8 cellular contexts compared by ENCODE assay signal in the genomic region with DNA sequence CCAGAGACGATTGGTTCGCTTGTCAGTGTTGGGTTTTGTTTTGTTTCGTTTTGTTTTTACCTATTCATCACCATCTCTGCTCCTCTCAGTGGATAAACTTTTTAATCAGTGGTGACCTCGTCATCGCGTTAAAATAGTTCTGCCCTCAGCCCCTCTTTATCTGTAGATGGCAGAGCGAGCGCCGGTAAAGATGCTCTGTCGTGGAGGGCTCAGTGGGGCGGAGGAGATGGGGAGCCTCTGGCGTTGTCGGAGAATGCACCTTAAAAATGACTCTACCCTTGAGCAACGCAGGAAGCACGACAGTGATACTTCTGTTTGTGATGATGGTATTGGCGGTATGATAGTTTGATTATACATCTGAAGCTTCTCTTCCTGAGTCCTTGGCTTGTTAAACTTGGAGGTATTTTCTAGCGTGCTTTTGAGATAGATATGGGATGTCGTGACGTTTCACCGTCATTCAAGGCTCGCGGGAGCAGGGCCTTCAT. TPM values are rescaled to one million over a fixed set of nuclear protein-coding genes. Genes with fewer than 3 reads are reported as not detected.
A peak's percentile ranks its signal among the peaks of the same experiment; 100 is the strongest.
DNase-seq lines count a peak whose midpoint lies in the region; ATAC-seq and TF ChIP-seq lines count a peak whose summit lies in the region.

No MANE protein-coding gene starts in this region.

- H3K27ac Mint-ChIP-seq in activated T-helper 1 cell treated with anti-CD3 and anti-CD28 coated beads, Interleukin-12 subunit alpha, Interleukin-12 subunit beta, Interleukin-2, Interleukin-4 antibody, amounts not matched to agents 30 ng/mL and 10 ng/mL and 1 ng/mL, durations not matched to agents 14 hours and 24 hours and 36 hours: peak overlapping the region; percentile 98

- no peaks in the 10 kb centered on the region for H3K9me2 ChIP-seq in OCI-LY1 (ENCODE audit: low read depth, low read length)

- H3K4me3 ChIP-seq in OCI-LY1 (ENCODE audit: low read depth, low read length, poor library complexity, severe bottlenecking): peak overlapping the region; percentile 89
- peak overlapping the region; percentile 72 for H3K4me3 ChIP-seq in fibroblast of villous mesenchyme (ENCODE audit: low read depth, low read length)
- H3K4me3 ChIP-seq in upper lobe of left lung: peak overlapping the region; percentile 77 to 89 (median 86)

- H2AFZ ChIP-seq in OCI-LY1 (ENCODE audit: low read length): peak overlapping the region; percentile 8; the same call in 1 of the 2 replicates

- TF ChIP-seq EP300 in upper lobe of left lung (IDR thresholded peaks at IDR 0.05): no peak

- H3K36me3 ChIP-seq in OCI-LY1 (ENCODE audit: insufficient read depth, low read length) (no peaks in the 10 kb centered on the region; the same call in 1 of the 2 replicates), upper lobe of left lung (no peaks in the 10 kb centered on the region)

- intact Hi-C loops in activated T-helper 1 cell treated with anti-CD3 and anti-CD28 coated beads, Interleukin-12 subunit alpha, Interleukin-12 subunit beta, Interleukin-2, Interleukin-4 antibody, amounts not matched to agents 30 ng/mL and 10 ng/mL and 1 ng/mL, durations not matched to agents 14 hours and 24 hours and 36 hours (cut with micrococcal nuclease): loop anchor here (1.0 to 10.0 kb wide), 7 partner anchors 9 to 586 kb away; no protein-coding TSS in a partner anchor

- 0% methylated on average over 17 to 22 of the region's 22 CpGs for WGBS in upper lobe of left lung, 2 donors

- peaks cover 2% of the 10 kb centered on the region for H3K27me3 Mint-ChIP-seq in activated T-helper 1 cell treated with anti-CD3 and anti-CD28 coated beads, Interleukin-12 subunit alpha, Interleukin-12 subunit beta, Interleukin-2, Interleukin-4 antibody, amounts not matched to agents 30 ng/mL and 10 ng/mL and 1 ng/mL, durations not matched to agents 14 hours and 24 hours and 36 hours (ENCODE audit: insufficient read depth)

- no peaks in the 10 kb centered on the region for H3K79me2 ChIP-seq in OCI-LY1 (ENCODE audit: insufficient read depth, low read length)

- H3K27me3 ChIP-seq in OCI-LY1 (ENCODE audit: insufficient read depth, low read length) (no peaks in the 10 kb centered on the region), upper lobe of left lung (no peaks in the 10 kb centered on the region)

- no peaks in the 10 kb centered on the region for H4K20me1 ChIP-seq in OCI-LY1 (ENCODE audit: insufficient read depth, low read length)

- H3K4me3 Mint-ChIP-seq in activated T-helper 1 cell treated with anti-CD3 and anti-CD28 coated beads, Interleukin-12 subunit alpha, Interleukin-12 subunit beta, Interleukin-2, Interleukin-4 antibody, amounts not matched to agents 30 ng/mL and 10 ng/mL and 1 ng/mL, durations not matched to agents 14 hours and 24 hours and 36 hours: peak overlapping the region; percentile 98

- peaks cover 24% of the 10 kb centered on the region for H3K36me3 Mint-ChIP-seq in activated T-helper 1 cell treated with anti-CD3 and anti-CD28 coated beads, Interleukin-12 subunit alpha, Interleukin-12 subunit beta, Interleukin-2, Interleukin-4 antibody, amounts not matched to agents 30 ng/mL and 10 ng/mL and 1 ng/mL, durations not matched to agents 14 hours and 24 hours and 36 hours (ENCODE audit: low read depth)

- H3K4me1 ChIP-seq in OCI-LY1 (ENCODE audit: insufficient read depth, low read length, severe bottlenecking): peaks cover 35% of the 10 kb centered on the region
- peaks cover 21 to 53% (median 35%) of the 10 kb centered on the region in 4 donors for H3K4me1 ChIP-seq in upper lobe of left lung

- DNase-seq in SIG-M5 treated with dmso at 0.1 percent for 504 hours (lab: John Stamatoyannopoulos, UW; ENCODE audit: unreplicated experiment) (peak; percentile 51), SIG-M5 (lab: John Stamatoyannopoulos, UW) (no peak), fibroblast of villous mesenchyme (ENCODE audit: low read depth) (peak; percentile 50), omental fat pad (ENCODE audit: low spot score) (no peak), upper lobe of left lung (no peak)
- peak; percentile 60 for DNase-seq in activated T-helper 1 cell treated with anti-CD3 and anti-CD28 coated beads, Interleukin-12 subunit alpha, Interleukin-12 subunit beta, Interleukin-2, Interleukin-4 antibody, amounts not matched to agents 30 ng/mL and 10 ng/mL and 1 ng/mL, durations not matched to agents 14 hours and 24 hours and 36 hours (ENCODE audit: low spot score)

- H3K27ac ChIP-seq in OCI-LY1 (ENCODE audit: low read depth, low read length, poor library complexity, severe bottlenecking) (no peak overlapping the region), upper lobe of left lung (peak overlapping the region; percentile 92 to 97 (median 95))

- no peak for TF ChIP-seq POLR2A in upper lobe of left lung (IDR thresholded peaks at IDR 0.05)

- peak overlapping the region; percentile 78 for H3K4me2 ChIP-seq in OCI-LY1 (ENCODE audit: low read length)

- TF ChIP-seq CTCF in OCI-LY1 (IDR thresholded peaks at IDR 0.05; ENCODE audit: low read length) (peak; percentile 25; the same call in 1 of the 2 replicates), fibroblast of villous mesenchyme (IDR thresholded peaks at IDR 0.05; ENCODE audit: insufficient read depth, low read depth, low read length) (no peak), omental fat pad (IDR thresholded peaks at IDR 0.05) (no peak), upper lobe of left lung (IDR thresholded peaks at IDR 0.05) (no peak)

- ATAC-seq in HG03045 (IDR thresholded peaks at IDR 0.05; ENCODE audit: unreplicated experiment) (peak; percentile 35), omental fat pad (ENCODE audit: low FRiP score) (peak; percentile 39), upper lobe of left lung (ENCODE audit: low FRiP score in 2 of 2) (peak in 1 of 2 donors; percentile 36)

- H3K9me3 ChIP-seq in OCI-LY1 (ENCODE audit: low read length) (no peaks in the 10 kb centered on the region), upper lobe of left lung (no peaks in the 10 kb centered on the region)

- H3F3A ChIP-seq in OCI-LY1 (ENCODE audit: insufficient read depth, low read length): no peaks in the 10 kb centered on the region

- peaks cover 74% of the 10 kb centered on the region for H3K4me1 Mint-ChIP-seq in activated T-helper 1 cell treated with anti-CD3 and anti-CD28 coated beads, Interleukin-12 subunit alpha, Interleukin-12 subunit beta, Interleukin-2, Interleukin-4 antibody, amounts not matched to agents 30 ng/mL and 10 ng/mL and 1 ng/mL, durations not matched to agents 14 hours and 24 hours and 36 hours (ENCODE audit: low read depth)

- H3K9me3 Mint-ChIP-seq in activated T-helper 1 cell treated with anti-CD3 and anti-CD28 coated beads, Interleukin-12 subunit alpha, Interleukin-12 subunit beta, Interleukin-2, Interleukin-4 antibody, amounts not matched to agents 30 ng/mL and 10 ng/mL and 1 ng/mL, durations not matched to agents 14 hours and 24 hours and 36 hours: no peaks in the 10 kb centered on the region

- H3K9ac ChIP-seq in OCI-LY1 (ENCODE audit: low read length): peak overlapping the region; percentile 75

RNA-seq across cellular contexts. Expression of gene CSGALNACT2, which starts 0.6 kb away (rescaled TPM):
- 30.3 and 32.0 TPM in 2 replicates for total RNA-seq in activated T-helper 1 cell treated with anti-CD3 and anti-CD28 coated beads, Interleukin-12 subunit alpha, Interleukin-12 subunit beta, Interleukin-2, Interleukin-4 antibody, amounts not matched to agents 30 ng/mL and 10 ng/mL and 1 ng/mL, durations not matched to agents 14 hours and 24 hours and 36 hours
- total RNA-seq in fibroblast of villous mesenchyme (13.2 and 17.3 TPM in 2 replicates), omental fat pad (10 to 100 TPM; 22.0 to 45.8 (median 37.9) TPM), upper lobe of left lung (10 to 100 TPM; 30.5 to 47.1 (median 35.1) TPM)

Comparison
In these comparisons a context has a peak if more than half of its experiments do, and no peak if none do; other contexts are left out.
1. DNase-seq: peak in SIG-M5 treated with dmso at 0.1 percent for 504 hours (single experiment), activated T-helper 1 cell treated with anti-CD3 and anti-CD28 coated beads, Interleukin-12 subunit alpha, Interleukin-12 subunit beta, Interleukin-2, Interleukin-4 antibody, amounts not matched to agents 30 ng/mL and 10 ng/mL and 1 ng/mL, durations not matched to agents 14 hours and 24 hours and 36 hours (single experiment) and fibroblast of villous mesenchyme (single experiment); none in SIG-M5 (single experiment), omental fat pad (single experiment) and upper lobe of left lung (0 of 2).
2. Peak in every context shown above with its lines, with median percentiles within 50 percentile points of each other: H3K4me3 ChIP-seq.